Comparison of ENCODE assay signal across 1 cellular context in genomic region chr2:119338826-119339561, GRCh38.
TF ChIP-seq lines count a peak whose summit lies in the region.

No MANE protein-coding gene starts in this region.

TF ChIP-seq in K562, 482 proteins besides CTCF, POLR2A, EP300 and RAD21 (continued from another document and continues in another):
- TF ChIP-seq MGA (IDR thresholded peaks at IDR 0.05) = 0 out of 2 replicates have a peak, but pooled peaks have one; percentile 29
- peak; percentile 61; the same call in 1 of the 2 replicates for TF ChIP-seq SMARCA4 (IDR thresholded peaks at IDR 0.05)
- TF ChIP-seq ZNF12 (CRISPR knock-in tag; IDR thresholded peaks at IDR 0.05) = no peak
- TF ChIP-seq ZNF324 (CRISPR knock-in tag; IDR thresholded peaks at IDR 0.05) = peak; percentile 78
- TF ChIP-seq ZNF23 (CRISPR knock-in tag; IDR thresholded peaks at IDR 0.05) = peak; percentile 79
- TF ChIP-seq DDX20 (tag; IDR thresholded peaks at IDR 0.05; ENCODE audit: low read depth) = peak; percentile 90
- peak; percentile 74 for TF ChIP-seq ZNF134 (CRISPR knock-in tag; conservative IDR thresholded peaks at IDR 0.05)
- TF ChIP-seq BCL6 (CRISPR knock-in tag; IDR thresholded peaks at IDR 0.05) = peak; percentile 89
- 0 out of 2 replicates have a peak, but pooled peaks have one; percentile 47 for TF ChIP-seq THAP7 (CRISPR knock-in tag; IDR thresholded peaks at IDR 0.05)
- peak; percentile 76 for TF ChIP-seq HINFP (tag; conservative IDR thresholded peaks at IDR 0.05; ENCODE audit: low read depth)
- peak; percentile 96 for TF ChIP-seq RREB1 (CRISPR knock-in tag; IDR thresholded peaks at IDR 0.05)
- no peak for TF ChIP-seq PHB2 (IDR thresholded peaks at IDR 0.05; ENCODE audit: low read depth)
- peak; percentile 94; the same call in 1 of the 2 replicates for TF ChIP-seq ZNF174 (CRISPR knock-in tag; IDR thresholded peaks at IDR 0.05)
- TF ChIP-seq ARID1B (IDR thresholded peaks at IDR 0.05) = peak; percentile 74
- TF ChIP-seq SPI1 (IDR thresholded peaks at IDR 0.05; ENCODE audit: borderline replicate concordance, low read depth, low read length) = peak; percentile 48; the same call in 1 of the 2 replicates
- peak; percentile 80; the same call in 1 of the 2 replicates for TF ChIP-seq ARID3B (CRISPR knock-in tag; IDR thresholded peaks at IDR 0.05; ENCODE audit: borderline replicate concordance)
- peak in 1 of 2 experiments; percentile 91; a peak in 2 of 4 replicates for TF ChIP-seq TEAD1 (CRISPR knock-in tag; IDR thresholded peaks at IDR 0.05)
- TF ChIP-seq CBFA2T3 (IDR thresholded peaks at IDR 0.05) = peak; percentile 82
- peak; percentile 15; the same call in 1 of the 2 replicates for TF ChIP-seq NFIC (IDR thresholded peaks at IDR 0.05)
- peak; percentile 75; the same call in 1 of the 2 replicates for TF ChIP-seq ZNF75A (CRISPR knock-in tag; IDR thresholded peaks at IDR 0.05)
- TF ChIP-seq ZNF764 (CRISPR knock-in tag; IDR thresholded peaks at IDR 0.05; ENCODE audit: low read depth) = no peak
- no peak for TF ChIP-seq TSC22D4 (tag; IDR thresholded peaks at IDR 0.05)
- peak; percentile 90 for TF ChIP-seq TCFL5 (CRISPR knock-in tag; conservative IDR thresholded peaks at IDR 0.05)
- no peak for TF ChIP-seq ZNF740 (CRISPR knock-in tag; IDR thresholded peaks at IDR 0.05)
- TF ChIP-seq ZNF740 (tag; IDR thresholded peaks at IDR 0.05) = peak in 1 of 2 experiments; percentile 94; a peak in 2 of 4 replicates
- peak; percentile 94 for TF ChIP-seq ZNF133 (CRISPR knock-in tag; IDR thresholded peaks at IDR 0.05)
- TF ChIP-seq NFE2L1 (tag; IDR thresholded peaks at IDR 0.05; ENCODE audit: borderline replicate concordance, low read depth) = peak; percentile 34; the same call in 1 of the 2 replicates
- 0 out of 2 replicates have a peak, but pooled peaks have one; percentile 49 for TF ChIP-seq ZNF696 (CRISPR knock-in tag; conservative IDR thresholded peaks at IDR 0.05)
- peak; percentile 65 for TF ChIP-seq CBFA2T2 (conservative IDR thresholded peaks at IDR 0.05)
- peak; percentile 79 for TF ChIP-seq SOX6 (IDR thresholded peaks at IDR 0.05)
- TF ChIP-seq MTA2 (IDR thresholded peaks at IDR 0.05; ENCODE audit: low read depth) = peak; percentile 22; the same call in 1 of the 2 replicates
- peak; percentile 67; the same call in 1 of the 2 replicates for TF ChIP-seq ZSCAN32 (CRISPR knock-in tag; IDR thresholded peaks at IDR 0.05)
- no peak for TF ChIP-seq DNMT1 (IDR thresholded peaks at IDR 0.05)
- TF ChIP-seq PATZ1 (CRISPR knock-in tag; IDR thresholded peaks at IDR 0.05; ENCODE audit: borderline replicate concordance) = peak; percentile 91
- no peak; the same call in 1 of the 2 replicates for TF ChIP-seq TRIM28 (IDR thresholded peaks at IDR 0.05)
